ENCODE assay signal across 31 cellular contexts in the genomic region with DNA sequence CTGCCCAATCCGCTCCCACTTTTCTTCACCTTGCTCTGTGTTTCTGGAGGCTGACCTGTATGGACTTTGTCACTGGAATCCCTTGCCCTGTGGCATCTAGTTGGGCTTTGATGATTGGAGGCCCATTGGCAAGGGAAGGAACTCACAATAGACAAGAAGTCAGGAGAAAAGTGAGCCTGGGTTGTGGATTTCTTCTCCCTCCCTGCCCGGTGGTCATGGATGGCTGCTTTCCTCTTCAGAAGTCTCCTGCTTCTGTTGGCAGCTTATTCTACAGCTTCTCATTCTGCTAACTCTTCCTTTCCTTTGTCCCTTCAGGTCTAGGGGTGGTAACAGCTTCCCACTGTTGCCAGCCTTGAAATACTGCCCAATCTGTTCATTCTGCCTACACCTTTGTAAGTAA. TPM values are rescaled to one million over a fixed set of nuclear protein-coding genes. Genes with fewer than 3 reads are reported as not detected.
"Had no signal": no experiment of that assay in that cellular context is flagged by ENCODE, and none has a peak within 500 bp of the region (broad histone marks: within the 10 kb centered on the region; RNA-seq: fewer than 3 reads in every experiment).

No MANE protein-coding gene starts in this region.

- H3K27ac ChIP-seq: heart right ventricle, hepatocyte, left ventricle myocardium inferior, neutrophil, parathyroid adenoma, psoas muscle, right atrium auricular region, spleen, upper lobe of left lung had no signal

- H3K36me3 ChIP-seq: heart right ventricle, left ventricle myocardium inferior, neutrophil, right atrium auricular region, spleen, transverse colon, upper lobe of left lung had no signal

- ATAC-seq: natural killer cell treated with Interleukin-12 subunit alpha and Interleukin-12 subunit beta and Interleukin-15 and Interleukin-18, amount 100 ng/mL, for 72 hours; psoas muscle; sciatic nerve; stimulated activated memory B cell treated with anti-CD40 and anti-IgM and Interleukin-4, amounts not matched to agents 10 μg/mL and 1 μg/mL and 100 μg/mL, for 72 hours; stimulated activated naive CD8-positive, alpha-beta T cell treated with anti-CD3 and anti-CD28 coated beads, Interleukin-15, amount 100 ng/mL, for 72 hours had no signal

- H3K4me1 ChIP-seq: parathyroid adenoma, psoas muscle, right atrium auricular region, spleen, transverse colon, upper lobe of left lung had no signal

- H3K9ac ChIP-seq: parathyroid adenoma had no signal

- H3K79me2 ChIP-seq: hepatocyte, parathyroid adenoma had no signal

- H3K4me3 ChIP-seq: heart right ventricle, hepatocyte, left ventricle myocardium inferior, lung, psoas muscle, right atrium auricular region, spleen, transverse colon, upper lobe of left lung had no signal

- H3K4me2 ChIP-seq: hepatocyte had no signal

- H2AFZ ChIP-seq: hepatocyte, parathyroid adenoma had no signal

- H3K27me3 ChIP-seq: heart right ventricle, hepatocyte, neutrophil, right atrium auricular region, spleen, transverse colon, upper lobe of left lung had no signal

- DNase-seq: heart right ventricle; islet precursor cell; left ventricle myocardium inferior; mesendoderm; naive B cell; occipital lobe; psoas muscle; small intestine; spleen; stimulated activated CD4-positive, alpha-beta T cell treated with anti-CD3 and anti-CD28 coated beads, Interleukin-4, amount 100 ng/mL, for 24 hours; stimulated activated CD8-positive, alpha-beta memory T cell treated with anti-CD3 and anti-CD28 coated beads, Interleukin-4, amount 100 ng/mL, for 48 hours; stimulated activated naive CD4-positive, alpha-beta T cell treated with Interleukin-2 at 50 U/mL for 16 hours; stimulated activated naive CD8-positive, alpha-beta T cell treated with anti-CD3 and anti-CD28 coated beads, Interleukin-15, amount 100 ng/mL, for 72 hours; substantia nigra; transverse colon; upper lobe of left lung had no signal

- H3K9me3 ChIP-seq: heart right ventricle, neutrophil, psoas muscle, right atrium auricular region, spleen, transverse colon, upper lobe of left lung had no signal

RNA-seq across cellular contexts. Expression of a gene that starts 13.9 kb away (rescaled TPM):
- total RNA-seq: heart right ventricle; kidney epithelial cell; left ventricle myocardium inferior; lower leg skin; mononuclear cell; natural killer cell treated with Interleukin-12 subunit alpha and Interleukin-12 subunit beta and Interleukin-15 and Interleukin-18, amount 100 ng/mL, for 72 hours; occipital lobe; osteocyte; posterior vena cava; psoas muscle; renal cortical epithelial cell; right atrium auricular region; sciatic nerve; spleen; temporal lobe had no signal
- polyA plus RNA-seq: heart right ventricle, hepatocyte, psoas muscle, small intestine, spleen had no signal
